In genomic region chr3:128341659-128342395, GRCh38 we compare ENCODE assay signal across 23 cellular contexts.
"Had no signal": no experiment of that assay in that cellular context is flagged by ENCODE, and none has a peak within 500 bp of the region (broad histone marks: within the 10 kb centered on the region; RNA-seq: fewer than 3 reads in every experiment).

No MANE protein-coding gene starts in this region.

- H3K27ac Mint-ChIP-seq: activated naive CD8-positive, alpha-beta T cell treated with anti-CD3 and anti-CD28 coated beads for 36 hours; activated T-cell treated with anti-CD3 and anti-CD28 coated beads, Interleukin-2, amount 50 U/mL, for 24 hours; activated T-helper 17 cell treated with anti-CD3 and anti-CD28 coated beads, Interleukin-2, amount 50 U/mL, for 72 hours; endodermal cell; mesothelial cell of epicardium; neural progenitor cell; T-cell; T-helper 2 cell treated with Interferon-gamma antibody and Interleukin-4, amounts not matched to agents 5 μg/mL and 100 μg/mL, for 36 hours; WTC11 had no signal

- H3K4me3 Mint-ChIP-seq: activated naive CD8-positive, alpha-beta T cell treated with anti-CD3 and anti-CD28 coated beads for 36 hours; activated T-cell treated with anti-CD3 and anti-CD28 coated beads, Interleukin-2, amount 50 U/mL, for 24 hours; activated T-helper 17 cell treated with anti-CD3 and anti-CD28 coated beads, Interleukin-2, amount 50 U/mL, for 72 hours; central memory CD8-positive, alpha-beta T cell; endodermal cell; mesothelial cell of epicardium; naive thymus-derived CD8-positive, alpha-beta T cell; neural progenitor cell; T-cell; T-helper 2 cell treated with Interferon-gamma antibody and Interleukin-4, amounts not matched to agents 5 μg/mL and 100 μg/mL, for 36 hours; WTC11 had no signal

- H3K36me3 ChIP-seq: breast epithelium, neural progenitor cell, prostate gland had no signal

- H3K4me1 ChIP-seq: breast epithelium, gastroesophageal sphincter, neural progenitor cell had no signal

- DNase-seq: activated naive CD8-positive, alpha-beta T cell treated with anti-CD3 and anti-CD28 coated beads for 36 hours; activated T-cell treated with anti-CD3 and anti-CD28 coated beads, Interleukin-2, amount 50 U/mL, for 24 hours; cortex of kidney; endodermal cell; islet precursor cell; left colon; naive thymus-derived CD8-positive, alpha-beta T cell; stimulated activated CD4-positive, alpha-beta T cell treated with anti-CD3 and anti-CD28 coated beads, Interleukin-1b, Interleukin-23, amount 100 ng/mL, for 48 hours; T-cell; upper lobe of left lung had no signal

- H3K27ac ChIP-seq: breast epithelium, epithelial cell of prostate, gastroesophageal sphincter, heart left ventricle, neural progenitor cell, upper lobe of left lung had no signal

- H3K9me3 ChIP-seq: breast epithelium, gastroesophageal sphincter, heart left ventricle, prostate gland, upper lobe of left lung had no signal

- H3K27me3 ChIP-seq: breast epithelium, gastroesophageal sphincter, heart left ventricle, neural progenitor cell, upper lobe of left lung had no signal

- H3K36me3 Mint-ChIP-seq: WTC11 had no signal

- H3K4me3 ChIP-seq: breast epithelium, gastroesophageal sphincter, heart left ventricle, neural progenitor cell, prostate gland, upper lobe of left lung had no signal

- FAIRE-seq: astrocyte, TTC549 had no signal

- H3K27me3 Mint-ChIP-seq: activated naive CD8-positive, alpha-beta T cell treated with anti-CD3 and anti-CD28 coated beads for 36 hours; activated T-cell treated with anti-CD3 and anti-CD28 coated beads, Interleukin-2, amount 50 U/mL, for 24 hours; activated T-helper 17 cell treated with anti-CD3 and anti-CD28 coated beads, Interleukin-2, amount 50 U/mL, for 72 hours; central memory CD8-positive, alpha-beta T cell; naive thymus-derived CD8-positive, alpha-beta T cell; T-cell had no signal

- H3K9ac ChIP-seq: neural progenitor cell had no signal

- H3K9me3 Mint-ChIP-seq: activated naive CD8-positive, alpha-beta T cell treated with anti-CD3 and anti-CD28 coated beads for 36 hours; activated T-cell treated with anti-CD3 and anti-CD28 coated beads, Interleukin-2, amount 50 U/mL, for 24 hours; activated T-helper 17 cell treated with anti-CD3 and anti-CD28 coated beads, Interleukin-2, amount 50 U/mL, for 72 hours; central memory CD8-positive, alpha-beta T cell; endodermal cell; mesothelial cell of epicardium; naive thymus-derived CD8-positive, alpha-beta T cell; neural progenitor cell; T-cell; T-helper 2 cell treated with Interferon-gamma antibody and Interleukin-4, amounts not matched to agents 5 μg/mL and 100 μg/mL, for 36 hours; WTC11 had no signal

- ATAC-seq: activated T-helper 17 cell treated with anti-CD3 and anti-CD28 coated beads, Interleukin-2, amount 50 U/mL, for 72 hours; gastroesophageal sphincter; left colon; naive thymus-derived CD8-positive, alpha-beta T cell; T-cell; WTC11 had no signal
